Comparison of ENCODE assay signal across 17 cellular contexts in genomic region chr14:59704054-59704453, GRCh38.
DNase-seq lines count a peak whose midpoint lies in the region; ATAC-seq and TF ChIP-seq lines count a peak whose summit lies in the region.
"Had no signal": no experiment of that assay in that cellular context is flagged by ENCODE, and none has a peak within 500 bp of the region (broad histone marks: within the 10 kb centered on the region; RNA-seq: fewer than 3 reads in every experiment).

No MANE protein-coding gene starts in this region.

- H3K9me3 ChIP-seq in breast epithelium: no peaks in the 10 kb centered on the region
- no peaks in the 10 kb centered on the region for H3K9me3 ChIP-seq in upper lobe of left lung
- H3K9me3 ChIP-seq: SJSA1 had no signal

- H3K27me3 Mint-ChIP-seq in MCF 10A (ENCODE audit: insufficient read depth, unreplicated experiment): no peaks in the 10 kb centered on the region

- H3K4me3 ChIP-seq in breast epithelium: no peak overlapping the region
- no peak overlapping the region for H3K4me3 ChIP-seq in upper lobe of left lung
- H3K4me3 ChIP-seq: SJSA1 had no signal

- H3K4me3 Mint-ChIP-seq in MCF 10A (ENCODE audit: unreplicated experiment): no peak overlapping the region

- H3K27ac ChIP-seq in breast epithelium (no peak overlapping the region), angular gyrus (ENCODE audit: low read depth, low read length) (peak overlapping the region; percentile 58), upper lobe of left lung (no peak overlapping the region)
- H3K27ac ChIP-seq: C4-2B, KMS-11, SJSA1 had no signal

- 56 to 73% methylated on average over 5 of the region's 5 CpGs for WGBS in upper lobe of left lung, 2 donors

- peaks cover 17% of the 10 kb centered on the region for H3K9me3 Mint-ChIP-seq in MCF 10A (ENCODE audit: unreplicated experiment)

- no peaks in the 10 kb centered on the region for H3K27me3 ChIP-seq in breast epithelium
- H3K27me3 ChIP-seq in upper lobe of left lung: no peaks in the 10 kb centered on the region
- H3K27me3 ChIP-seq: SJSA1 had no signal

- POLR2A ChIA-PET in MCF 10A (lab: Yijun Ruan, JAX): interaction anchor here (1.2 kb wide), 1 partner anchor 12 kb away, joined by 3 read pairs; no protein-coding TSS in a partner anchor

- peaks cover 10% of the 10 kb centered on the region for H3K36me3 Mint-ChIP-seq in MCF 10A (ENCODE audit: insufficient read depth, unreplicated experiment)

- no peak for TF ChIP-seq POLR2A in breast epithelium (IDR thresholded peaks at IDR 0.05)
- no peak for TF ChIP-seq POLR2A in upper lobe of left lung (IDR thresholded peaks at IDR 0.05)

- DNase-seq in MCF 10A (ENCODE audit: unreplicated experiment): no peak
- DNase-seq in breast epithelium (ENCODE audit: low spot score in 2 of 2): no peak
- peak; percentile 24 for DNase-seq in occipital lobe (lab: John Stamatoyannopoulos, UW)
- no peak for DNase-seq in NCI-H82 treated with DMSO at 0.1 percent for 48 hours (lab: John Stamatoyannopoulos, UW; ENCODE audit: unreplicated experiment)
- no peak for DNase-seq in upper lobe of left lung
- DNase-seq: 8988T, IMR-90, NCI-H1417 treated with DMSO at 0.1 percent for 48 hours, NCI-H1930, NCI-H69 had no signal

- CTCF ChIA-PET in MCF 10A (lab: Yijun Ruan, JAX): interaction anchor here (5.1 to 9.9 kb wide), 2 partner anchors 71 to 194 kb away, joined by 20 to 152 read pairs; no protein-coding TSS in a partner anchor

- peak overlapping the region; percentile 71 for H3K27ac Mint-ChIP-seq in MCF 10A (ENCODE audit: low read depth, unreplicated experiment)

- TF ChIP-seq CTCF in MCF 10A (IDR thresholded peaks at IDR 0.05; ENCODE audit: unreplicated experiment) (no peak), breast epithelium (IDR thresholded peaks at IDR 0.05) (no peak), upper lobe of left lung (IDR thresholded peaks at IDR 0.05) (no peak)

- H3K36me3 ChIP-seq in breast epithelium (no peaks in the 10 kb centered on the region), upper lobe of left lung (no peaks in the 10 kb centered on the region)
- H3K36me3 ChIP-seq: SJSA1 had no signal

- no TSS peak for BruUV-seq in MCF 10A (replicated peaks; lab: Mats Ljungman, UMichigan)

- H3K4me1 Mint-ChIP-seq in MCF 10A (ENCODE audit: insufficient read depth, unreplicated experiment): peaks cover 52% of the 10 kb centered on the region

- intact Hi-C loops in MCF 10A (cut with micrococcal nuclease) (no loop called here), breast epithelium (cut with DNase I; ENCODE audit: low total_unique reads) (no loop called here)

- TF ChIP-seq EP300 in upper lobe of left lung (IDR thresholded peaks at IDR 0.05): no peak

- H3K4me1 ChIP-seq in breast epithelium (no peaks in the 10 kb centered on the region), upper lobe of left lung (peaks cover 0 to 5% (median 0%) of the 10 kb centered on the region in 4 donors)
- H3K4me1 ChIP-seq: SJSA1 had no signal

- ATAC-seq in upper lobe of left lung (ENCODE audit: low FRiP score in 2 of 2): no peak
- ATAC-seq in GM18868 (IDR thresholded peaks at IDR 0.05; ENCODE audit: unreplicated experiment): no peak
- ATAC-seq: HCT116, Right ventricle myocardium inferior had no signal
